ENCODE assay signal across 8 cellular contexts in genomic region chr16:85553436-85554113, GRCh38. TPM values are rescaled to one million over a fixed set of nuclear protein-coding genes. Genes with fewer than 3 reads are reported as not detected.
DNase-seq lines count a peak whose midpoint lies in the region; ATAC-seq and TF ChIP-seq lines count a peak whose summit lies in the region.

No MANE protein-coding gene starts in this region.

- peak overlapping the region; percentile 66 for H2AFZ ChIP-seq in DND-41 (ENCODE audit: low read depth, low read length)

- no peaks in the 10 kb centered on the region for H3K27me3 ChIP-seq in DND-41 (ENCODE audit: insufficient read depth, low read length, poor library complexity)

- peaks cover 43% of the 10 kb centered on the region for H3K4me1 ChIP-seq in DND-41 (ENCODE audit: insufficient read depth, low read length)

- H3K27ac ChIP-seq in DND-41 (ENCODE audit: low read length) = peak overlapping the region; percentile 91
- H3K27ac ChIP-seq in SK-N-MC = no peak overlapping the region

- H3K36me3 Mint-ChIP-seq in brain = no peaks in the 10 kb centered on the region

- DNase-seq in DND-41 (peak; percentile 73), HuH-7 (ENCODE audit: low spot score) (peak; percentile 88), SK-N-MC (ENCODE audit: low read depth, low spot score) (no peak)
- peak in 2 of 3 donors; percentile 26 to 41 for DNase-seq in stimulated activated CD4-positive, alpha-beta T cell treated with anti-CD3 and anti-CD28 coated beads, Interleukin-12 subunit alpha, Interleukin-12 subunit beta, amount 100 ng/mL, for 48 hours (ENCODE audit: low read depth in 2 of 3, low spot score in 1 of 3)

- TF ChIP-seq CTCF in DND-41 (IDR thresholded peaks at IDR 0.05; ENCODE audit: borderline replicate concordance, extremely low read depth, low read length, poor library complexity, severe bottlenecking) = peak; percentile 35
- TF ChIP-seq CTCF in brain (conservative IDR thresholded peaks at IDR 0.05) = no peak

- H3K4me1 Mint-ChIP-seq in brain = peaks cover 48% of the 10 kb centered on the region

- peak; percentile 37 for ATAC-seq in DND-41 (ENCODE audit: insufficient read depth, low read depth)
- peak; percentile 24 for ATAC-seq in GM21360 (IDR thresholded peaks at IDR 0.05; ENCODE audit: unreplicated experiment)
- ATAC-seq in GM18519 (IDR thresholded peaks at IDR 0.05; ENCODE audit: low FRiP score, unreplicated experiment) = no peak

- H3K4me3 Mint-ChIP-seq in brain = peak overlapping the region; percentile 89 to 99 (median 98)

- H3K4me2 ChIP-seq in DND-41 (ENCODE audit: insufficient read depth, low read length) = peak overlapping the region; percentile 75

- H3K27ac Mint-ChIP-seq in brain = peak overlapping the region; percentile 97 to 100 (median 99)

- peaks cover 0 to 5% (median 0%) of the 10 kb centered on the region in 5 experiments for H3K9me3 Mint-ChIP-seq in brain

- H3K4me3 ChIP-seq in DND-41 (ENCODE audit: low read depth in 1 of 2, low read length in 2 of 2) (peak overlapping the region; percentile 48 to 61), SK-N-MC (peak overlapping the region; percentile 76), iPS-18c (ENCODE audit: insufficient read depth, low read depth, low read length) (peak overlapping the region; percentile 58)

- H3K9ac ChIP-seq in DND-41 (ENCODE audit: low read depth, low read length) (peak overlapping the region; percentile 97), SK-N-MC (ENCODE audit: insufficient read length) (no peak overlapping the region)

- H3K79me2 ChIP-seq in DND-41 (ENCODE audit: insufficient read depth, low read length) = peaks cover 39% of the 10 kb centered on the region

- peaks cover 32% of the 10 kb centered on the region for H3K27me3 Mint-ChIP-seq in brain

- peaks cover 5% of the 10 kb centered on the region; the same call in 1 of the 2 replicates for H3K36me3 ChIP-seq in DND-41 (ENCODE audit: insufficient read depth, low read length)
- H3K36me3 ChIP-seq in SK-N-MC (ENCODE audit: insufficient read depth, low read length) = no peaks in the 10 kb centered on the region

- peaks cover 19% of the 10 kb centered on the region for H4K20me1 ChIP-seq in DND-41 (ENCODE audit: insufficient read depth, low read length)

- H3K9me3 ChIP-seq in DND-41 (ENCODE audit: insufficient read depth, low read length, severe bottlenecking) (no peaks in the 10 kb centered on the region), SK-N-MC (ENCODE audit: low read depth, low read length) (no peaks in the 10 kb centered on the region), iPS-18c (ENCODE audit: control insufficient read depth, insufficient read depth, low read length) (peaks cover 6% of the 10 kb centered on the region)

RNA-seq across cellular contexts. Expression of gene GSE1, which starts 59.5 kb away (rescaled TPM):
- polyA plus RNA-seq in brain (ENCODE audit: insufficient read depth, low read depth, low replicate concordance) = 127 TPM
